ENCODE assay signal across 12 cellular contexts in genomic region chr2:12045864-12046291, GRCh38.
DNase-seq lines count a peak whose midpoint lies in the region; ATAC-seq and TF ChIP-seq lines count a peak whose summit lies in the region.
"Had no signal": no experiment of that assay in that cellular context is flagged by ENCODE, and none has a peak within 500 bp of the region (broad histone marks: within the 10 kb centered on the region; RNA-seq: fewer than 3 reads in every experiment).

No MANE protein-coding gene starts in this region.

- H3K27me3 Mint-ChIP-seq in mesothelial cell of epicardium (ENCODE audit: low read depth) = peaks cover 14% of the 10 kb centered on the region
- H3K27me3 Mint-ChIP-seq: activated naive CD4-positive, alpha-beta T cell treated with anti-CD3 and anti-CD28 coated beads, Interleukin-2, amount 50 U/mL, for 24 hours had no signal

- H2AFZ ChIP-seq in OCI-LY1 (ENCODE audit: low read length) = no peak overlapping the region

- H3K27me3 ChIP-seq in BLaER1 (no peaks in the 10 kb centered on the region), OCI-LY1 (ENCODE audit: insufficient read depth, low read length) (no peaks in the 10 kb centered on the region)

- DNase-seq in GM19238 (ENCODE audit: insufficient read length, low spot score) = peak; percentile 22
- DNase-seq in AG20443 (ENCODE audit: low spot score) = no peak
- no peak for DNase-seq in left ventricle myocardium superior
- DNase-seq in mesothelial cell of epicardium (ENCODE audit: low spot score in 2 of 2, unreplicated experiment in 2 of 2) = no peak
- no peak for DNase-seq in activated gamma-delta T cell (lab: John Stamatoyannopoulos, UW)
- DNase-seq: endodermal cell, right cardiac atrium had no signal

- no peaks in the 10 kb centered on the region for H3K79me2 ChIP-seq in OCI-LY1 (ENCODE audit: insufficient read depth, low read length)

- H3K4me2 ChIP-seq in BLaER1 = peak overlapping the region; percentile 87
- peak overlapping the region; percentile 72 for H3K4me2 ChIP-seq in OCI-LY1 (ENCODE audit: low read length)

- intact Hi-C loops in left ventricle myocardium superior (cut with micrococcal nuclease) = no loop called here

- H3K4me3 Mint-ChIP-seq in mesothelial cell of epicardium = no peak overlapping the region
- H3K4me3 Mint-ChIP-seq: endodermal cell, WTC11 had no signal

- H3K4me3 ChIP-seq in BLaER1 (0 out of 2 replicates have a peak overlapping the region, but pooled peaks have one; percentile 8), OCI-LY1 (ENCODE audit: low read depth, low read length, poor library complexity, severe bottlenecking) (peak overlapping the region; percentile 51)

- H3K9ac ChIP-seq in BLaER1 (peak overlapping the region; percentile 18; the same call in 1 of the 2 replicates), OCI-LY1 (ENCODE audit: low read length) (peak overlapping the region; percentile 89)

- no peaks in the 10 kb centered on the region for H3K9me2 ChIP-seq in OCI-LY1 (ENCODE audit: low read depth, low read length)

- H3F3A ChIP-seq in OCI-LY1 (ENCODE audit: insufficient read depth, low read length) = peaks cover 5% of the 10 kb centered on the region; the same call in 1 of the 2 replicates

- H3K4me1 Mint-ChIP-seq in mesothelial cell of epicardium = peaks cover 11% of the 10 kb centered on the region

- H3K4me1 ChIP-seq in BLaER1 = peaks cover 88% of the 10 kb centered on the region
- peaks cover 84% of the 10 kb centered on the region for H3K4me1 ChIP-seq in OCI-LY1 (ENCODE audit: insufficient read depth, low read length, severe bottlenecking)

- no peaks in the 10 kb centered on the region for H3K9me3 Mint-ChIP-seq in mesothelial cell of epicardium
- H3K9me3 Mint-ChIP-seq: activated naive CD4-positive, alpha-beta T cell treated with anti-CD3 and anti-CD28 coated beads, Interleukin-2, amount 50 U/mL, for 24 hours; endodermal cell had no signal

- H4K20me1 ChIP-seq in BLaER1 (no peaks in the 10 kb centered on the region), OCI-LY1 (ENCODE audit: insufficient read depth, low read length) (no peaks in the 10 kb centered on the region)

- ATAC-seq in HG02885 (IDR thresholded peaks at IDR 0.05; ENCODE audit: poor library complexity, unreplicated experiment) (peak; percentile 63), left ventricle myocardium superior (no peak)
- ATAC-seq: right cardiac atrium, WTC11 had no signal

- no peak overlapping the region for H3K27ac Mint-ChIP-seq in mesothelial cell of epicardium
- H3K27ac Mint-ChIP-seq: activated naive CD4-positive, alpha-beta T cell treated with anti-CD3 and anti-CD28 coated beads, Interleukin-2, amount 50 U/mL, for 24 hours; endodermal cell; WTC11 had no signal

- no peaks in the 10 kb centered on the region for H3K36me3 Mint-ChIP-seq in mesothelial cell of epicardium
- H3K36me3 Mint-ChIP-seq: activated naive CD4-positive, alpha-beta T cell treated with anti-CD3 and anti-CD28 coated beads, Interleukin-2, amount 50 U/mL, for 24 hours; WTC11 had no signal

- H3K9me3 ChIP-seq in BLaER1 (peaks cover 15% of the 10 kb centered on the region), OCI-LY1 (ENCODE audit: low read length) (no peaks in the 10 kb centered on the region)

- no peak for TF ChIP-seq CTCF in OCI-LY1 (IDR thresholded peaks at IDR 0.05; ENCODE audit: low read length)
- no peak for TF ChIP-seq CTCF in mesothelial cell of epicardium (IDR thresholded peaks at IDR 0.05; ENCODE audit: unreplicated experiment)

- H3K27ac ChIP-seq in BLaER1 = peak overlapping the region; percentile 58
- peak overlapping the region; percentile 99 for H3K27ac ChIP-seq in OCI-LY1 (ENCODE audit: low read depth, low read length, poor library complexity, severe bottlenecking)

- H3K36me3 ChIP-seq in BLaER1 = no peaks in the 10 kb centered on the region
- H3K36me3 ChIP-seq in OCI-LY1 (ENCODE audit: insufficient read depth, low read length) = peaks cover 16% of the 10 kb centered on the region
